ENCODE assay signal across 36 cellular contexts in the genomic region with DNA sequence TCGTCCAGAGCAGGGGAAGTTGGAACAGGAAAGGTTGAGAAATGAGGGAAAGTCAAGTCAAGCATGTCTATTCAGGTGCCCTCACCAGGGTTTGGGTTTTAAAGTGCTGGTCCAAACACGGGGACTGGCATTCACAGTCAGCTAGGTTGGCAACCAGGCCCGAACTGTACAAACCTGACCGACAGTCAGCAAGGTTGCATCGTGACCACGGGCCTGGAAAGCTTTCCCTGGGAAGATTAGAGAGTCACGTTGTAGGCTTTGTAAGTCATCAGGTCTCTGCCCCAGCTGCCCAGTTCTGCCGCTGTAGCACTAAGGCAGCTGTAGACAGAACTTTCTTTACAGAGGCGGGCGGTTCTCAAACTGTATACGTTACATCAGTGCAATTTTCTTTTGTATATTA. TPM values are rescaled to one million over a fixed set of nuclear protein-coding genes. Genes with fewer than 3 reads are reported as not detected.
"Had no signal": no experiment of that assay in that cellular context is flagged by ENCODE, and none has a peak within 500 bp of the region (broad histone marks: within the 10 kb centered on the region; RNA-seq: fewer than 3 reads in every experiment).

No MANE protein-coding gene starts in this region.

- H3K27ac Mint-ChIP-seq: activated CD4-positive, alpha-beta memory T cell treated with anti-CD3 and anti-CD28 coated beads, Interleukin-2, amount 10 ng/mL, durations not matched to agents 7 days and 5 days; activated CD4-positive, alpha-beta T cell treated with anti-CD3 and anti-CD28 coated beads, Interleukin-2, amount 10 ng/mL, durations not matched to agents 7 days and 5 days; activated naive CD4-positive, alpha-beta T cell treated with anti-CD3 and anti-CD28 coated beads, Interleukin-2, amount 10 ng/mL, durations not matched to agents 7 days and 5 days; activated naive CD4-positive, alpha-beta T cell treated with anti-CD3 and anti-CD28 coated beads, Interleukin-2, amount 50 U/mL, for 72 hours; activated naive CD8-positive, alpha-beta T cell treated with anti-CD3 and anti-CD28 coated beads, Interleukin-2, amount 10 ng/mL, durations not matched to agents 7 days and 5 days; activated T-cell treated with anti-CD3 and anti-CD28 coated beads, Interleukin-2, amount 50 U/mL, for 24 hours; activated T-cell treated with anti-CD3 and anti-CD28 coated beads, Interleukin-2, amount 50 U/mL, for 72 hours; T-helper 17 cell; T-helper 2 cell treated with Interferon-gamma antibody and Interleukin-4, amounts not matched to agents 5 μg/mL and 100 μg/mL, for 36 hours; WTC11 had no signal

- H3K4me1 Mint-ChIP-seq: activated CD4-positive, alpha-beta memory T cell treated with anti-CD3 and anti-CD28 coated beads, Interleukin-2, amount 10 ng/mL, durations not matched to agents 7 days and 5 days; activated CD4-positive, alpha-beta T cell treated with anti-CD3 and anti-CD28 coated beads, Interleukin-2, amount 10 ng/mL, durations not matched to agents 7 days and 5 days; activated naive CD4-positive, alpha-beta T cell treated with anti-CD3 and anti-CD28 coated beads, Interleukin-2, amount 10 ng/mL, durations not matched to agents 7 days and 5 days; activated naive CD8-positive, alpha-beta T cell treated with anti-CD3 and anti-CD28 coated beads, Interleukin-2, amount 10 ng/mL, durations not matched to agents 7 days and 5 days; T-helper 17 cell had no signal

- H3K36me3 Mint-ChIP-seq: activated naive CD4-positive, alpha-beta T cell treated with anti-CD3 and anti-CD28 coated beads, Interleukin-2, amount 10 ng/mL, durations not matched to agents 7 days and 5 days; activated naive CD4-positive, alpha-beta T cell treated with anti-CD3 and anti-CD28 coated beads, Interleukin-2, amount 50 U/mL, for 72 hours; activated naive CD8-positive, alpha-beta T cell treated with anti-CD3 and anti-CD28 coated beads, Interleukin-2, amount 10 ng/mL, durations not matched to agents 7 days and 5 days; brain; WTC11 had no signal

- H3K9me3 ChIP-seq: ascending aorta, breast epithelium, colonic mucosa, esophagus squamous epithelium, gastroesophageal sphincter had no signal

- H3K9me3 Mint-ChIP-seq: activated CD4-positive, alpha-beta memory T cell treated with anti-CD3 and anti-CD28 coated beads, Interleukin-2, amount 10 ng/mL, durations not matched to agents 7 days and 5 days; activated CD4-positive, alpha-beta T cell treated with anti-CD3 and anti-CD28 coated beads, Interleukin-2, amount 10 ng/mL, durations not matched to agents 7 days and 5 days; activated naive CD4-positive, alpha-beta T cell treated with anti-CD3 and anti-CD28 coated beads, Interleukin-2, amount 10 ng/mL, durations not matched to agents 7 days and 5 days; activated naive CD4-positive, alpha-beta T cell treated with anti-CD3 and anti-CD28 coated beads, Interleukin-2, amount 50 U/mL, for 72 hours; activated naive CD8-positive, alpha-beta T cell treated with anti-CD3 and anti-CD28 coated beads, Interleukin-2, amount 10 ng/mL, durations not matched to agents 7 days and 5 days; activated T-cell treated with anti-CD3 and anti-CD28 coated beads, Interleukin-2, amount 50 U/mL, for 24 hours; activated T-cell treated with anti-CD3 and anti-CD28 coated beads, Interleukin-2, amount 50 U/mL, for 72 hours; T-helper 2 cell treated with Interferon-gamma antibody and Interleukin-4, amounts not matched to agents 5 μg/mL and 100 μg/mL, for 36 hours; WTC11 had no signal

- DNase-seq: activated CD4-positive, alpha-beta memory T cell treated with anti-CD3 and anti-CD28 coated beads, Interleukin-2, amount 10 ng/mL, durations not matched to agents 7 days and 5 days; activated CD4-positive, alpha-beta T cell treated with anti-CD3 and anti-CD28 coated beads for 1 hour; activated CD4-positive, alpha-beta T cell treated with anti-CD3 and anti-CD28 coated beads for 4 hours; activated CD4-positive, alpha-beta T cell treated with anti-CD3 and anti-CD28 coated beads, Interleukin-2, amount 10 ng/mL, durations not matched to agents 7 days and 5 days; activated CD4-positive, alpha-beta T cell treated with anti-CD3 and anti-CD28 coated beads, Interleukin-2, amount 50 U/mL, for 4 hours; activated CD8-positive, alpha-beta memory T cell treated with anti-CD3 and anti-CD28 coated beads, Interleukin-2, amount 50 U/mL, for 48 hours; activated gamma-delta T cell; activated naive CD4-positive, alpha-beta T cell; activated naive CD4-positive, alpha-beta T cell treated with anti-CD3 and anti-CD28 coated beads, Interleukin-2, amount 10 ng/mL, durations not matched to agents 7 days and 5 days; activated naive CD8-positive, alpha-beta T cell treated with anti-CD3 and anti-CD28 coated beads, Interleukin-2, amount 10 ng/mL, durations not matched to agents 7 days and 5 days; activated T-cell treated with anti-CD3 and anti-CD28 coated beads for 4 hours; activated T-cell treated with anti-CD3 and anti-CD28 coated beads, Interleukin-2, amount 50 U/mL, for 24 hours; activated T-cell treated with anti-CD3 and anti-CD28 coated beads, Interleukin-2, amount 50 U/mL, for 72 hours; central memory CD4-positive, alpha-beta T cell; cerebellar nuclear complex; colonic mucosa; effector CD8-positive, alpha-beta T cell; esophagus squamous epithelium; foreskin melanocyte; T-helper 1 cell; T-helper 17 cell; T1000 had no signal

- H3K4me3 Mint-ChIP-seq: activated CD4-positive, alpha-beta memory T cell treated with anti-CD3 and anti-CD28 coated beads, Interleukin-2, amount 10 ng/mL, durations not matched to agents 7 days and 5 days; activated CD4-positive, alpha-beta T cell treated with anti-CD3 and anti-CD28 coated beads, Interleukin-2, amount 10 ng/mL, durations not matched to agents 7 days and 5 days; activated naive CD4-positive, alpha-beta T cell treated with anti-CD3 and anti-CD28 coated beads, Interleukin-2, amount 10 ng/mL, durations not matched to agents 7 days and 5 days; activated naive CD8-positive, alpha-beta T cell treated with anti-CD3 and anti-CD28 coated beads, Interleukin-2, amount 10 ng/mL, durations not matched to agents 7 days and 5 days; activated T-cell treated with anti-CD3 and anti-CD28 coated beads, Interleukin-2, amount 50 U/mL, for 24 hours; activated T-cell treated with anti-CD3 and anti-CD28 coated beads, Interleukin-2, amount 50 U/mL, for 72 hours; brain; T-helper 17 cell; T-helper 2 cell treated with Interferon-gamma antibody and Interleukin-4, amounts not matched to agents 5 μg/mL and 100 μg/mL, for 36 hours; WTC11 had no signal

- H3K27ac ChIP-seq: ascending aorta, breast epithelium, cardiac muscle cell, colonic mucosa, epithelial cell of prostate, esophagus squamous epithelium, gastroesophageal sphincter had no signal

- H3K4me3 ChIP-seq: ascending aorta, breast epithelium, cardiac muscle cell, colonic mucosa, esophagus squamous epithelium, gastroesophageal sphincter had no signal

- H3K27me3 ChIP-seq: ascending aorta, breast epithelium, cardiac muscle cell, colonic mucosa had no signal

- H3K36me3 ChIP-seq: ascending aorta, breast epithelium, cardiac muscle cell, colonic mucosa, esophagus squamous epithelium, gastroesophageal sphincter had no signal

- H3K4me1 ChIP-seq: ascending aorta, breast epithelium, colonic mucosa, esophagus squamous epithelium, gastroesophageal sphincter had no signal

RNA-seq across cellular contexts. Expression of gene KRTAP5-10, which starts 7.4 kb away (rescaled TPM):
- total RNA-seq: activated CD4-positive, alpha-beta T cell treated with anti-CD3 and anti-CD28 coated beads, Interleukin-2, amount 10 ng/mL, durations not matched to agents 7 days and 5 days; activated naive CD4-positive, alpha-beta T cell treated with anti-CD3 and anti-CD28 coated beads, Interleukin-2, amount 50 U/mL, for 72 hours; activated naive CD8-positive, alpha-beta T cell treated with anti-CD3 and anti-CD28 coated beads, Interleukin-2, amount 10 ng/mL, durations not matched to agents 7 days and 5 days; activated T-cell treated with anti-CD3 and anti-CD28 coated beads, Interleukin-2, amount 50 U/mL, for 72 hours; ascending aorta; breast epithelium; cardiac muscle cell; dermis microvascular lymphatic vessel endothelial cell; endothelial cell of umbilical vein; esophagus squamous epithelium; fibroblast of lung; fibroblast of villous mesenchyme; gastroesophageal sphincter; glomerular endothelial cell; T-helper 17 cell; WTC11 had no signal

RNA-seq across cellular contexts. Expression of gene KRTAP5-11, which starts 9.9 kb away (rescaled TPM):
- total RNA-seq: activated CD4-positive, alpha-beta memory T cell treated with anti-CD3 and anti-CD28 coated beads, Interleukin-2, amount 10 ng/mL, durations not matched to agents 7 days and 5 days; activated CD4-positive, alpha-beta T cell treated with anti-CD3 and anti-CD28 coated beads, Interleukin-2, amount 10 ng/mL, durations not matched to agents 7 days and 5 days; activated naive CD4-positive, alpha-beta T cell treated with anti-CD3 and anti-CD28 coated beads, Interleukin-2, amount 50 U/mL, for 72 hours; activated naive CD8-positive, alpha-beta T cell treated with anti-CD3 and anti-CD28 coated beads, Interleukin-2, amount 10 ng/mL, durations not matched to agents 7 days and 5 days; activated T-cell treated with anti-CD3 and anti-CD28 coated beads, Interleukin-2, amount 50 U/mL, for 72 hours; ascending aorta; breast epithelium; cardiac muscle cell; colonic mucosa; dermis microvascular lymphatic vessel endothelial cell; endothelial cell of umbilical vein; esophagus squamous epithelium; fibroblast of lung; fibroblast of villous mesenchyme; gastroesophageal sphincter; glomerular endothelial cell; T-helper 17 cell; WTC11 had no signal

RNA-seq across cellular contexts. Expression of gene KRTAP5-9, which starts 24.6 kb away (rescaled TPM):
- total RNA-seq: activated CD4-positive, alpha-beta memory T cell treated with anti-CD3 and anti-CD28 coated beads, Interleukin-2, amount 10 ng/mL, durations not matched to agents 7 days and 5 days; activated naive CD4-positive, alpha-beta T cell treated with anti-CD3 and anti-CD28 coated beads, Interleukin-2, amount 50 U/mL, for 72 hours; activated naive CD8-positive, alpha-beta T cell treated with anti-CD3 and anti-CD28 coated beads, Interleukin-2, amount 10 ng/mL, durations not matched to agents 7 days and 5 days; ascending aorta; dermis microvascular lymphatic vessel endothelial cell; endothelial cell of umbilical vein; esophagus squamous epithelium; fibroblast of lung; fibroblast of villous mesenchyme; gastroesophageal sphincter; glomerular endothelial cell; T-helper 17 cell; WTC11 had no signal

RNA-seq across cellular contexts. Expression of gene KRTAP5-8, which starts 35.0 kb away (rescaled TPM):
- total RNA-seq: activated CD4-positive, alpha-beta memory T cell treated with anti-CD3 and anti-CD28 coated beads, Interleukin-2, amount 10 ng/mL, durations not matched to agents 7 days and 5 days; activated naive CD4-positive, alpha-beta T cell treated with anti-CD3 and anti-CD28 coated beads, Interleukin-2, amount 50 U/mL, for 72 hours; activated naive CD8-positive, alpha-beta T cell treated with anti-CD3 and anti-CD28 coated beads, Interleukin-2, amount 10 ng/mL, durations not matched to agents 7 days and 5 days; activated T-cell treated with anti-CD3 and anti-CD28 coated beads, Interleukin-2, amount 50 U/mL, for 72 hours; ascending aorta; cardiac muscle cell; dermis microvascular lymphatic vessel endothelial cell; endothelial cell of umbilical vein; fibroblast of lung; fibroblast of villous mesenchyme; glomerular endothelial cell; WTC11 had no signal

RNA-seq across cellular contexts. Expression of gene KRTAP5-7, which starts 45.7 kb away (rescaled TPM):
- total RNA-seq: activated CD4-positive, alpha-beta memory T cell treated with anti-CD3 and anti-CD28 coated beads, Interleukin-2, amount 10 ng/mL, durations not matched to agents 7 days and 5 days; activated naive CD4-positive, alpha-beta T cell treated with anti-CD3 and anti-CD28 coated beads, Interleukin-2, amount 50 U/mL, for 72 hours; activated naive CD8-positive, alpha-beta T cell treated with anti-CD3 and anti-CD28 coated beads, Interleukin-2, amount 10 ng/mL, durations not matched to agents 7 days and 5 days; activated T-cell treated with anti-CD3 and anti-CD28 coated beads, Interleukin-2, amount 50 U/mL, for 72 hours; ascending aorta; cardiac muscle cell; dermis microvascular lymphatic vessel endothelial cell; endothelial cell of umbilical vein; fibroblast of villous mesenchyme; gastroesophageal sphincter; glomerular endothelial cell; T-helper 17 cell had no signal
